Comparison of ENCODE assay signal across 9 cellular contexts in genomic region chr10:15426558-15426957, GRCh38.
"Had no signal": no experiment of that assay in that cellular context is flagged by ENCODE, and none has a peak within 500 bp of the region (broad histone marks: within the 10 kb centered on the region; RNA-seq: fewer than 3 reads in every experiment).

No MANE protein-coding gene starts in this region.

- ATAC-seq: naive thymus-derived CD4-positive, alpha-beta T cell had no signal

- H3K27ac Mint-ChIP-seq: activated CD4-positive, alpha-beta T cell treated with anti-CD3 and anti-CD28 coated beads, Interleukin-2, amount 10 ng/mL, durations not matched to agents 7 days and 5 days; activated T-helper 1 cell treated with anti-CD3 and anti-CD28 coated beads, Interleukin-12 subunit alpha, Interleukin-12 subunit beta, Interleukin-2, Interleukin-4 antibody, amounts not matched to agents 30 ng/mL and 10 ng/mL and 1 ng/mL, durations not matched to agents 14 hours and 24 hours and 36 hours; naive thymus-derived CD4-positive, alpha-beta T cell had no signal

- H3K4me1 Mint-ChIP-seq: activated CD4-positive, alpha-beta T cell treated with anti-CD3 and anti-CD28 coated beads, Interleukin-2, amount 10 ng/mL, durations not matched to agents 7 days and 5 days; naive thymus-derived CD4-positive, alpha-beta T cell had no signal

- H3K36me3 Mint-ChIP-seq: naive thymus-derived CD4-positive, alpha-beta T cell had no signal

- H3K9me3 Mint-ChIP-seq: activated CD4-positive, alpha-beta T cell treated with anti-CD3 and anti-CD28 coated beads, Interleukin-2, amount 10 ng/mL, durations not matched to agents 7 days and 5 days; activated T-helper 1 cell treated with anti-CD3 and anti-CD28 coated beads, Interleukin-12 subunit alpha, Interleukin-12 subunit beta, Interleukin-2, Interleukin-4 antibody, amounts not matched to agents 30 ng/mL and 10 ng/mL and 1 ng/mL, durations not matched to agents 14 hours and 24 hours and 36 hours had no signal

- DNase-seq: activated CD4-positive, alpha-beta T cell treated with anti-CD3 and anti-CD28 coated beads, Interleukin-2, amount 10 ng/mL, durations not matched to agents 7 days and 5 days; activated CD8-positive, alpha-beta memory T cell treated with anti-CD3 and anti-CD28 coated beads, Interleukin-2, amount 50 U/mL, for 48 hours; cerebellar nuclear complex; effector CD8-positive, alpha-beta T cell; esophagus squamous epithelium; left ventricle myocardium inferior; naive thymus-derived CD4-positive, alpha-beta T cell; stimulated activated CD4-positive, alpha-beta T cell treated with anti-CD3 and anti-CD28 coated beads, Interleukin-2, amount 100 ng/mL, for 24 hours had no signal

- H3K4me3 Mint-ChIP-seq: activated CD4-positive, alpha-beta T cell treated with anti-CD3 and anti-CD28 coated beads, Interleukin-2, amount 10 ng/mL, durations not matched to agents 7 days and 5 days; activated T-helper 1 cell treated with anti-CD3 and anti-CD28 coated beads, Interleukin-12 subunit alpha, Interleukin-12 subunit beta, Interleukin-2, Interleukin-4 antibody, amounts not matched to agents 30 ng/mL and 10 ng/mL and 1 ng/mL, durations not matched to agents 14 hours and 24 hours and 36 hours; naive thymus-derived CD4-positive, alpha-beta T cell had no signal
